24 cellular contexts compared by ENCODE assay signal in genomic region chr12:71160585-71160984, GRCh38. TPM values are rescaled to one million over a fixed set of nuclear protein-coding genes. Genes with fewer than 3 reads are reported as not detected.
DNase-seq lines count a peak whose midpoint lies in the region; ATAC-seq, FAIRE-seq and TF ChIP-seq lines count a peak whose summit lies in the region.
"Had no signal": no experiment of that assay in that cellular context is flagged by ENCODE, and none has a peak within 500 bp of the region (broad histone marks: within the 10 kb centered on the region; RNA-seq: fewer than 3 reads in every experiment).

No MANE protein-coding gene starts in this region.

- intact Hi-C loops in A673 (cut with micrococcal nuclease; ENCODE audit: unreplicated experiment) (loop anchor here (2.0 kb wide), 1 partner anchor 30 kb away; no protein-coding TSS in a partner anchor), endothelial cell of umbilical vein (cut with micrococcal nuclease) (no loop called here), kidney (cut with DNase I) (no loop called here)

- no peak for DNase-seq in A673 (ENCODE audit: low spot score)
- peak; percentile 90 for DNase-seq in NCI-H226
- DNase-seq in endothelial cell of umbilical vein (ENCODE audit: low read depth, low spot score) = peak; percentile 41
- DNase-seq in kidney = no peak
- DNase-seq in SIG-M5 (lab: John Stamatoyannopoulos, UW) = no peak
- DNase-seq: activated CD4-positive, alpha-beta T cell treated with anti-CD3 and anti-CD28 coated beads for 48 hours; activated CD8-positive, alpha-beta memory T cell treated with anti-CD3 and anti-CD28 coated beads, Interleukin-2, amount 50 U/mL, for 48 hours; activated effector memory CD4-positive, alpha-beta T cell treated with anti-CD3 and anti-CD28 coated beads, Interleukin-2, amount 50 U/mL, for 16 hours; adrenal gland; CD4-positive, alpha-beta T cell; effector memory CD4-positive, alpha-beta T cell; H7; NCI-H1092 treated with DMSO at 0.1 percent for 48 hours; NCI-H748 treated with DMSO at 0.1 percent for 48 hours; stimulated activated naive CD4-positive, alpha-beta T cell; SW 1271; upper lobe of left lung had no signal

- H3K27ac ChIP-seq in A673 (ENCODE audit: low read depth, low read length, poor library complexity, severe bottlenecking) = peak overlapping the region; percentile 15
- no peak overlapping the region for H3K27ac ChIP-seq in endothelial cell of umbilical vein (ENCODE audit: insufficient read depth, low read depth, low read length)
- H3K27ac ChIP-seq in kidney (ENCODE audit: low read depth in 2 of 2, low read length in 2 of 2) = no peak overlapping the region
- H3K27ac ChIP-seq: adrenal gland, KMS-11, right atrium auricular region, upper lobe of left lung had no signal

- no peaks in the 10 kb centered on the region for H3K9me1 ChIP-seq in endothelial cell of umbilical vein (replicated peaks; ENCODE audit: control insufficient read depth, extremely low read depth, insufficient read depth, low read length)

- no peaks in the 10 kb centered on the region for H3K36me3 ChIP-seq in A673 (ENCODE audit: insufficient read depth, low read length, poor library complexity, severe bottlenecking)
- no peaks in the 10 kb centered on the region for H3K36me3 ChIP-seq in endothelial cell of umbilical vein (ENCODE audit: control insufficient read depth in 2 of 2, extremely low read depth in 1 of 2, insufficient read depth in 2 of 2, low read length in 2 of 2)
- no peaks in the 10 kb centered on the region for H3K36me3 ChIP-seq in mucosa of stomach (ENCODE audit: control insufficient read depth, insufficient read depth, low read length)
- no peaks in the 10 kb centered on the region for H3K36me3 ChIP-seq in kidney (ENCODE audit: control insufficient read depth in 1 of 2, insufficient read depth in 2 of 2, low read length in 2 of 2)
- H3K36me3 ChIP-seq: adrenal gland, right atrium auricular region, upper lobe of left lung had no signal

- H3K4me1 ChIP-seq in A673 (ENCODE audit: insufficient read depth, low read length, poor library complexity, severe bottlenecking) (peaks cover 33% of the 10 kb centered on the region), endothelial cell of umbilical vein (ENCODE audit: control insufficient read depth, extremely low read depth, insufficient read depth, low read length) (peaks cover 16% of the 10 kb centered on the region), mucosa of stomach (ENCODE audit: control insufficient read depth, insufficient read depth, low read length) (peaks cover 50% of the 10 kb centered on the region), kidney (ENCODE audit: control insufficient read depth in 1 of 2, insufficient read depth in 1 of 2, low read depth in 1 of 2, low read length in 2 of 2) (peaks cover 0 to 10% of the 10 kb centered on the region in 2 donors)
- H3K4me1 ChIP-seq: adrenal gland, right atrium auricular region had no signal

- H3K4me2 ChIP-seq in endothelial cell of umbilical vein (ENCODE audit: insufficient read depth, low read length) = no peak overlapping the region
- H3K4me2 ChIP-seq: KMS-11 had no signal

- H3K4me3 ChIP-seq in A673 (ENCODE audit: low read depth, low read length, poor library complexity, severe bottlenecking) = no peak overlapping the region
- H3K4me3 ChIP-seq in endothelial cell of umbilical vein (replicated peaks in 1 of 3; ENCODE audit: insufficient read depth in 1 of 3, low read depth in 1 of 3, low read length in 3 of 3) = no peak overlapping the region
- H3K4me3 ChIP-seq in mucosa of stomach (ENCODE audit: low read length) = no peak overlapping the region
- no peak overlapping the region for H3K4me3 ChIP-seq in kidney (ENCODE audit: low read length in 2 of 2)
- H3K4me3 ChIP-seq: adrenal gland, right atrium auricular region, upper lobe of left lung had no signal

- dilution Hi-C loops in endothelial cell of umbilical vein (cut with MboI; ENCODE audit: extremely low pct_ligation_motif_present, low sequenced_read_pairs) = no loop called here

- ATAC-seq in GM21381 (IDR thresholded peaks at IDR 0.05; ENCODE audit: unreplicated experiment) (no peak), HG03342 (IDR thresholded peaks at IDR 0.05; ENCODE audit: unreplicated experiment) (no peak)

- CTCF ChIA-PET in A673 (lab: Charles Lee) (no interaction called here), endothelial cell of umbilical vein (lab: Charles Lee) (no interaction called here)

- H4K20me1 ChIP-seq in endothelial cell of umbilical vein (replicated peaks; ENCODE audit: control insufficient read depth, extremely low read depth, insufficient read depth, low read length) = no peaks in the 10 kb centered on the region

- no peaks in the 10 kb centered on the region for H3K9me3 ChIP-seq in A673 (ENCODE audit: low read depth, low read length, poor library complexity, severe bottlenecking)
- H3K9me3 ChIP-seq in endothelial cell of umbilical vein (replicated peaks; ENCODE audit: control insufficient read depth, insufficient read depth, low read length) = no peaks in the 10 kb centered on the region
- H3K9me3 ChIP-seq in mucosa of stomach (ENCODE audit: control insufficient read depth, low read length) = no peaks in the 10 kb centered on the region
- H3K9me3 ChIP-seq in kidney (ENCODE audit: control insufficient read depth in 1 of 2, low read length in 2 of 2) = no peaks in the 10 kb centered on the region
- H3K9me3 ChIP-seq: adrenal gland, right atrium auricular region, upper lobe of left lung had no signal

- BruUV-seq in A673 (replicated peaks; lab: Mats Ljungman, UMichigan) (no TSS peak), endothelial cell of umbilical vein (replicated peaks; lab: Mats Ljungman, UMichigan) (no TSS peak)

- TF ChIP-seq POLR2A in endothelial cell of umbilical vein (IDR thresholded peaks at IDR 0.05; ENCODE audit: low read depth, low read length) = no peak

- H3K9ac ChIP-seq in endothelial cell of umbilical vein (replicated peaks; ENCODE audit: extremely low read depth, insufficient read depth, low read length) (no peak overlapping the region), mucosa of stomach (ENCODE audit: low read length) (peak overlapping the region; percentile 14), kidney (ENCODE audit: low read length in 2 of 2) (no peak overlapping the region)
- H3K9ac ChIP-seq: KMS-11 had no signal

- H3K27me3 ChIP-seq in A673 (replicated peaks; ENCODE audit: insufficient read depth, low read depth, low read length, poor library complexity) (no peaks in the 10 kb centered on the region), endothelial cell of umbilical vein (ENCODE audit: control insufficient read depth in 2 of 2, insufficient read depth in 2 of 2, low read length in 2 of 2) (no peaks in the 10 kb centered on the region), mucosa of stomach (ENCODE audit: control insufficient read depth, insufficient read depth, low read length) (no peaks in the 10 kb centered on the region)
- H3K27me3 ChIP-seq: adrenal gland, right atrium auricular region, upper lobe of left lung had no signal

- H3K79me2 ChIP-seq in endothelial cell of umbilical vein (ENCODE audit: control insufficient read depth, insufficient read depth, low read length) = no peaks in the 10 kb centered on the region

- peak; percentile 72 for FAIRE-seq in endothelial cell of umbilical vein (lab: Jason Lieb, UNC)
- FAIRE-seq in kidney (lab: Jason Lieb, UNC) = no peak
- FAIRE-seq: keratinocyte had no signal

- TF ChIP-seq CTCF in A673 (conservative IDR thresholded peaks at IDR 0.05; ENCODE audit: low read depth, low read length) (no peak), endothelial cell of umbilical vein (IDR thresholded peaks at IDR 0.05; ENCODE audit: extremely low read depth in 1 of 2, insufficient read depth in 1 of 2, low read depth in 1 of 2, low read length in 2 of 2) (no peak), kidney (IDR thresholded peaks at IDR 0.05; ENCODE audit: borderline replicate concordance, extremely low read depth, insufficient read depth) (no peak)

- POLR2A ChIA-PET in A673 (lab: Charles Lee; ENCODE audit: low non-redundant PET) (no interaction called here), endothelial cell of umbilical vein (lab: Charles Lee) (no interaction called here)

- no peak overlapping the region for H2AFZ ChIP-seq in endothelial cell of umbilical vein (ENCODE audit: low read depth, low read length)

TF ChIP-seq in endothelial cell of umbilical vein, 7 proteins besides CTCF, POLR2A, EP300 and RAD21:
- TF ChIP-seq GATA2 (IDR thresholded peaks at IDR 0.05; ENCODE audit: insufficient read depth, insufficient read length, low read depth, low read length) (peak; percentile 67), FOS (IDR thresholded peaks at IDR 0.05; ENCODE audit: borderline replicate concordance, insufficient read depth, low read length) (peak; percentile 83), MAX (IDR thresholded peaks at IDR 0.05; ENCODE audit: insufficient read depth, insufficient read length) (no peak)
TF ChIP-seq in endothelial cell of umbilical vein: peak in this region for 2.

RNA-seq across cellular contexts. Expression of gene TSPAN8, which starts 2.8 kb away (rescaled TPM):
- 74.7 and 79.4 TPM in 2 replicates for total RNA-seq in A673 (2021)
- 1.6 TPM in 1 of 2 replicates, not detected in the other for total RNA-seq in endothelial cell of umbilical vein
- polyA plus RNA-seq in endothelial cell of umbilical vein = 0.76 and 1.2 TPM in 2 replicates
- polyA plus RNA-seq in endothelial cell of umbilical vein (2011; cell fraction: cytosol; rRNA removed) = 1.0 and 1.1 TPM in 2 replicates
- 0.49 and 0.59 TPM in 2 replicates for polyA plus RNA-seq in endothelial cell of umbilical vein (2011; cell fraction: nucleus; rRNA removed)
- polyA plus RNA-seq in endothelial cell of umbilical vein (2012) = 0.72 TPM in 1 of 2 replicates, not detected in the other
- 0.42 TPM in 1 of 2 replicates, not detected in the other for polyA minus RNA-seq in endothelial cell of umbilical vein
- polyA minus RNA-seq in endothelial cell of umbilical vein (2011; cell fraction: cytosol; rRNA and poly(A)+ RNA removed) = 18.9 TPM
- polyA minus RNA-seq in endothelial cell of umbilical vein (2011; cell fraction: nucleus; rRNA and poly(A)+ RNA removed) = 0.63 and 0.91 TPM in 2 replicates
- 77.3 TPM for total RNA-seq in kidney
- 61.2 TPM for polyA plus RNA-seq in kidney (ENCODE audit: insufficient read depth, low read depth, low replicate concordance)
- total RNA-seq: CD4-positive, alpha-beta T cell; Daoy; H7 had no signal
- polyA plus RNA-seq: keratinocyte had no signal

Comparison
In these comparisons a context has a peak if more than half of its experiments do, and no peak if none do; other contexts are left out.
1. DNase-seq: peak in NCI-H226 (single experiment) and endothelial cell of umbilical vein (single experiment); none in A673 (single experiment), kidney (single experiment) and SIG-M5 (single experiment).
2. RNA of gene TSPAN8, which starts 2.8 kb away (total RNA-seq): 77.3 TPM in kidney (single experiment) and 74.7 to 79.4 TPM in A673; 1.6 TPM in endothelial cell of umbilical vein; every median in the first group is over 10 times any median in the second.